ENCODE assay signal across 1 cellular context in genomic region chr3:62870321-62870720, GRCh38.
TF ChIP-seq lines count a peak whose summit lies in the region.

No MANE protein-coding gene starts in this region.

TF ChIP-seq in neural cell, 6 proteins besides CTCF, POLR2A, EP300 and RAD21 (continued from another document):
- TF ChIP-seq SMC3 (conservative IDR thresholded peaks at IDR 0.05; ENCODE audit: poor library complexity) = no peak
- no peak for TF ChIP-seq TAF1 (IDR thresholded peaks at IDR 0.05; ENCODE audit: low read depth)
- TF ChIP-seq POLR2AphosphoS5 (IDR thresholded peaks at IDR 0.05) = no peak
- TF ChIP-seq REST (IDR thresholded peaks at IDR 0.05; ENCODE audit: borderline replicate concordance) = no peak
